Comparison of ENCODE assay signal across 20 cellular contexts in the genomic region with DNA sequence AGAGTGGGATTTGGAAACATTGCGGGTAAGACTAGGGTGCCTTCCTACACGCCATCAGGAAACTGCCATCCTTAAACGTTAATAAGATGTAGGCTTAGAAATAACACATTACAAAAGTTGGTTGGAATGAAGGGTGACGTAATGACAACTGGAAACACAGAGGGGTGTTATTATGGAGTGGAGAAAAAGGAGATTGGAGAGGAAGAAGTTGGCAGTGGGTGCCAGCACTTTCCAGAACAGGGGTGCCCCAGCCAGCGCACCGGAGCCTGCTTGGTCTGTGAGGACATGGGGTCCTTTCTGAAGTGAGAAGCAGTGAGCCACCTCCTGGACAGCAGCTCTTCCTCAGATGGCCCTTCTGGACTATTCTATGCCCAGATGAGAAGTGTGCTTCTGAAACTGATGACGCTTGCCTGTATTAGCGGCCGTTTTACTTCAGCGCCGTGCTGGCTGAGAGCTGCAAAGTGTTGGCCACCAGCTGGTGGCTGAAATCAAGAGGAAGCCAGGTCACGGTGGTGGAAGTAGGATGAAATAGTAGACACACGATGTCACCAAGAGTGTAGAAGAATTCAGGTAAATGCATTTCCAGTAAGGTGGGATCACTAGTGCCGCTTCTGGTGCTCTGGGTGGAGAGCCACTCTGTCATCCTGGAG.
A peak's percentile ranks its signal among the peaks of the same experiment; 100 is the strongest.
DNase-seq lines count a peak whose midpoint lies in the region; ATAC-seq, FAIRE-seq and TF ChIP-seq lines count a peak whose summit lies in the region.
"Had no signal": no experiment of that assay in that cellular context is flagged by ENCODE, and none has a peak within 500 bp of the region (broad histone marks: within the 10 kb centered on the region; RNA-seq: fewer than 3 reads in every experiment).

No MANE protein-coding gene starts in this region.

- no peak for DNase-seq in right atrium auricular region (ENCODE audit: low spot score)
- DNase-seq in left ventricle myocardium inferior = no peak
- DNase-seq in left kidney (ENCODE audit: low read depth, low spot score) = peak; percentile 48
- DNase-seq in psoas muscle = no peak
- no peak for DNase-seq in OCI-LY7 (ENCODE audit: low spot score)
- no peak for DNase-seq in HepG2 (ENCODE audit: low spot score)
- no peak for DNase-seq in suprapubic skin (ENCODE audit: low spot score in 2 of 2)
- DNase-seq: Calu3; CD8-positive, alpha-beta T cell; NCI-H1436; NCI-H1930; NCI-H345; NCI-H526; PC-9; SJCRH30 had no signal

- TF ChIP-seq CTCF in right atrium auricular region (IDR thresholded peaks at IDR 0.05) (no peak), left ventricle myocardium inferior (IDR thresholded peaks at IDR 0.05; ENCODE audit: borderline replicate concordance) (no peak), psoas muscle (IDR thresholded peaks at IDR 0.05) (no peak), OCI-LY7 (conservative IDR thresholded peaks at IDR 0.05; ENCODE audit: low read length) (no peak), HepG2 (CRISPR knock-in tag; IDR thresholded peaks at IDR 0.05) (no peak), suprapubic skin (IDR thresholded peaks at IDR 0.05) (no peak)

- ATAC-seq in psoas muscle (peak; percentile 55 to 83 (median 67)), HepG2 (no peak), HG02763 (IDR thresholded peaks at IDR 0.05; ENCODE audit: unreplicated experiment) (no peak)
- ATAC-seq: CD8-positive, alpha-beta T cell had no signal

- no peaks in the 10 kb centered on the region for H3K9me3 ChIP-seq in right atrium auricular region
- peaks cover 6% of the 10 kb centered on the region for H3K9me3 ChIP-seq in left ventricle myocardium inferior (replicated peaks)
- peaks cover 3% of the 10 kb centered on the region for H3K9me3 ChIP-seq in psoas muscle
- no peaks in the 10 kb centered on the region for H3K9me3 ChIP-seq in OCI-LY7 (ENCODE audit: low read length)
- H3K9me3 ChIP-seq in HepG2 (ENCODE audit: low read length) = no peaks in the 10 kb centered on the region
- no peaks in the 10 kb centered on the region for H3K9me3 ChIP-seq in suprapubic skin
- H3K9me3 ChIP-seq: BLaER1, SJCRH30 had no signal

- no peak for FAIRE-seq in HepG2 (lab: Jason Lieb, UNC)
- FAIRE-seq: A204.1, GM12891 had no signal

- CTCF ChIA-PET in OCI-LY7 (lab: Charles Lee; ENCODE audit: unreplicated experiment) (no interaction called here), HepG2 (lab: Yijun Ruan, JAX; ENCODE audit: low intra/inter-chr PET ratio, low total read pairs) (no interaction called here)

- H3K4me1 ChIP-seq in right atrium auricular region (peaks cover 0 to 23% of the 10 kb centered on the region in 2 donors), left ventricle myocardium inferior (peaks cover 10% of the 10 kb centered on the region), psoas muscle (peaks cover 3% of the 10 kb centered on the region), OCI-LY7 (ENCODE audit: insufficient read depth, low read length, poor library complexity, severe bottlenecking) (no peaks in the 10 kb centered on the region), HepG2 (ENCODE audit: insufficient read depth, low read length) (no peaks in the 10 kb centered on the region), suprapubic skin (no peaks in the 10 kb centered on the region)
- H3K4me1 ChIP-seq: BLaER1, SJCRH30 had no signal

- H4K20me1 ChIP-seq in OCI-LY7 (ENCODE audit: insufficient read depth, low read length) (no peaks in the 10 kb centered on the region), HepG2 (ENCODE audit: insufficient read depth, low read length) (no peaks in the 10 kb centered on the region)

- no peak overlapping the region for H2AFZ ChIP-seq in OCI-LY7 (ENCODE audit: low read length)
- H2AFZ ChIP-seq in HepG2 (ENCODE audit: low read length) = no peak overlapping the region
- H2AFZ ChIP-seq: PC-9 had no signal

- H3K27me3 ChIP-seq in right atrium auricular region (no peaks in the 10 kb centered on the region), left ventricle myocardium inferior (ENCODE audit: low read depth) (no peaks in the 10 kb centered on the region), psoas muscle (ENCODE audit: insufficient read depth in 3 of 3, low read length in 2 of 3) (no peaks in the 10 kb centered on the region), HepG2 (ENCODE audit: control insufficient read depth in 1 of 2, insufficient read depth in 2 of 2, low read length in 2 of 2) (no peaks in the 10 kb centered on the region), suprapubic skin (no peaks in the 10 kb centered on the region)
- H3K27me3 ChIP-seq: BLaER1, SJCRH30 had no signal

- H3K9me2 ChIP-seq in OCI-LY7 (ENCODE audit: insufficient read depth, low read length) = no peaks in the 10 kb centered on the region

- H3K4me2 ChIP-seq in OCI-LY7 (ENCODE audit: low read length) = no peak overlapping the region
- no peak overlapping the region for H3K4me2 ChIP-seq in HepG2 (ENCODE audit: low read depth, low read length)
- H3K4me2 ChIP-seq: BLaER1, PC-9 had no signal

- H3K4me3 ChIP-seq in right atrium auricular region (no peak overlapping the region), left ventricle myocardium inferior (no peak overlapping the region), psoas muscle (no peak overlapping the region), OCI-LY7 (ENCODE audit: low read depth, low read length, poor library complexity, severe bottlenecking) (no peak overlapping the region), HepG2 (replicated peaks in 1 of 3; ENCODE audit: insufficient read depth in 1 of 3, low read depth in 2 of 3, low read length in 3 of 3) (no peak overlapping the region), suprapubic skin (no peak overlapping the region)
- H3K4me3 ChIP-seq: BLaER1, PC-9, SJCRH30 had no signal

- 34 to 50% (median 44%) methylated on average over 14 of the region's 14 CpGs for WGBS in psoas muscle, 3 donors
- 97% methylated on average over 14 of the region's 14 CpGs for WGBS in HepG2 (ENCODE audit: low lambda C conversion rate)
- WGBS in suprapubic skin = 88% methylated on average over 14 of the region's 14 CpGs

- H3K9ac ChIP-seq in HepG2 (ENCODE audit: insufficient read depth, low read depth, low read length) = no peak overlapping the region
- H3K9ac ChIP-seq: BLaER1 had no signal

- H3K36me3 ChIP-seq in right atrium auricular region = no peaks in the 10 kb centered on the region
- no peaks in the 10 kb centered on the region for H3K36me3 ChIP-seq in left ventricle myocardium inferior
- H3K36me3 ChIP-seq in psoas muscle (ENCODE audit: insufficient read depth in 1 of 2, low read depth in 1 of 2) = no peaks in the 10 kb centered on the region
- no peaks in the 10 kb centered on the region for H3K36me3 ChIP-seq in OCI-LY7 (ENCODE audit: insufficient read depth, low read length)
- H3K36me3 ChIP-seq in HepG2 (replicated peaks in 1 of 2; ENCODE audit: control insufficient read depth in 1 of 2, insufficient read depth in 2 of 2, low read length in 2 of 2) = no peaks in the 10 kb centered on the region
- H3K36me3 ChIP-seq in suprapubic skin = peaks cover 4% of the 10 kb centered on the region
- H3K36me3 ChIP-seq: BLaER1, SJCRH30 had no signal

- POLR2A ChIA-PET in OCI-LY7 (lab: Charles Lee) = no interaction called here
- POLR2A ChIA-PET in HepG2 (lab: Yijun Ruan, JAX) = no interaction called here

- TF ChIP-seq POLR2A in HepG2 (IDR thresholded peaks at IDR 0.05; ENCODE audit: insufficient read depth in 1 of 2, low read depth in 2 of 2, low read length in 2 of 2) = no peak
- TF ChIP-seq POLR2A in suprapubic skin (IDR thresholded peaks at IDR 0.05) = no peak

- no TSS peak for BruUV-seq in OCI-LY7 (replicated peaks; lab: Mats Ljungman, UMichigan)
- no TSS peak for BruUV-seq in HepG2 (replicated peaks; lab: Mats Ljungman, UMichigan)

- H3K27ac ChIP-seq in right atrium auricular region (peak overlapping the region; percentile 39 to 54), left ventricle myocardium inferior (replicated peaks) (no peak overlapping the region), psoas muscle (no peak overlapping the region), OCI-LY7 (ENCODE audit: low read depth, low read length, poor library complexity, severe bottlenecking) (no peak overlapping the region), HepG2 (ENCODE audit: extremely low read length, insufficient read depth, low read length) (no peak overlapping the region), suprapubic skin (no peak overlapping the region)
- H3K27ac ChIP-seq: BLaER1, PC-9, RWPE1, SJCRH30 had no signal

- no peak for TF ChIP-seq RAD21 in HepG2 (CRISPR knock-in tag; IDR thresholded peaks at IDR 0.05)

- no peaks in the 10 kb centered on the region for H3K79me2 ChIP-seq in OCI-LY7 (ENCODE audit: insufficient read depth, low read depth, low read length)
- no peaks in the 10 kb centered on the region for H3K79me2 ChIP-seq in HepG2 (ENCODE audit: insufficient read depth, low read length)

- in situ Hi-C loops in HepG2 (cut with HindIII; ENCODE audit: extremely low pct_ligation_motif_present, low pct_unique_long_range_greater_than_20kb) = no loop called here

- intact Hi-C loops in left ventricle myocardium inferior (cut with micrococcal nuclease) (no loop called here), psoas muscle (cut with DNase I) (loop anchor here in 1 of 2 donors (10.0 kb wide), 1 partner anchor 59 kb away; no protein-coding TSS in a partner anchor), OCI-LY7 (cut with micrococcal nuclease; ENCODE audit: unreplicated experiment) (no loop called here), HepG2 (cut with micrococcal nuclease; ENCODE audit: unreplicated experiment) (no loop called here)

- TF ChIP-seq EP300 in HepG2 (IDR thresholded peaks at IDR 0.05; ENCODE audit: low read depth in 2 of 2, low read length in 2 of 2) (no peak), HepG2 (CRISPR knock-in tag; IDR thresholded peaks at IDR 0.05; ENCODE audit: borderline replicate concordance) (no peak), suprapubic skin (IDR thresholded peaks at IDR 0.05) (no peak)

TF ChIP-seq in HepG2, 621 proteins besides CTCF, POLR2A, EP300 and RAD21:
- no peak for TF ChIP-seq ZNF44 (CRISPR knock-in tag; IDR thresholded peaks at IDR 0.05)
- TF ChIP-seq, protein P1, sequence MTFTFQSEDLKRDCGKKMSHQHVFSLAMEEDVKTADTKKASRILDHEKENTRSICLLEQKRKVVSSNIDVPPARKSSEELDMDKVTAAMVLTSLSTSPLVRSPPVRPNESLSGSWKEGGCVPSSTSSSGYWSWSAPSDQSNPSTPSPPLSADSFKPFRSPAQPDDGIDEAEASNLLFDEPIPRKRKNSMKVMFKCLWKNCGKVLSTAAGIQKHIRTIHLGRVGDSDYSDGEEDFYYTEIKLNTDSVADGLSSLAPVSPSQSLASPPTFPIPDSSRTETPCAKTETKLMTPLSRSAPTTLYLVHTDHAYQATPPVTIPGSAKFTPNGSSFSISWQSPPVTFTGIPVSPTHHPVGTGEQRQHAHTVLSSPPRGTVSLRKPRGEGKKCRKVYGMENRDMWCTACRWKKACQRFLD (CRISPR knock-in tag; IDR thresholded peaks at IDR 0.05; ENCODE audit: borderline replicate concordance) = no peak
- TF ChIP-seq ARNTL (CRISPR knock-in tag; IDR thresholded peaks at IDR 0.05) = no peak
- no peak for TF ChIP-seq TEAD3 (CRISPR knock-in tag; optimal IDR thresholded peaks at IDR 0.05; ENCODE audit: borderline replicate concordance)
- TF ChIP-seq ZFP36L2 (CRISPR knock-in tag; IDR thresholded peaks at IDR 0.05) = no peak
- no peak for TF ChIP-seq ZNF460 (CRISPR knock-in tag; IDR thresholded peaks at IDR 0.05; ENCODE audit: borderline replicate concordance)
- no peak for TF ChIP-seq ZNF891 (CRISPR knock-in tag; IDR thresholded peaks at IDR 0.05)
- no peak for TF ChIP-seq CC2D1A (CRISPR knock-in tag; IDR thresholded peaks at IDR 0.05)

Comparison
In these comparisons a context has a peak if more than half of its experiments do, and no peak if none do; other contexts are left out.
1. H3K27ac ChIP-seq: peak in right atrium auricular region (2 of 2); none in left ventricle myocardium inferior (single experiment), psoas muscle (single experiment), OCI-LY7 (single experiment), HepG2 (single experiment) and suprapubic skin (single experiment).
2. ATAC-seq: peak in psoas muscle (4 of 4); none in HepG2 (single experiment) and HG02763 (single experiment).